9 cellular contexts compared by ENCODE assay signal in the genomic region with DNA sequence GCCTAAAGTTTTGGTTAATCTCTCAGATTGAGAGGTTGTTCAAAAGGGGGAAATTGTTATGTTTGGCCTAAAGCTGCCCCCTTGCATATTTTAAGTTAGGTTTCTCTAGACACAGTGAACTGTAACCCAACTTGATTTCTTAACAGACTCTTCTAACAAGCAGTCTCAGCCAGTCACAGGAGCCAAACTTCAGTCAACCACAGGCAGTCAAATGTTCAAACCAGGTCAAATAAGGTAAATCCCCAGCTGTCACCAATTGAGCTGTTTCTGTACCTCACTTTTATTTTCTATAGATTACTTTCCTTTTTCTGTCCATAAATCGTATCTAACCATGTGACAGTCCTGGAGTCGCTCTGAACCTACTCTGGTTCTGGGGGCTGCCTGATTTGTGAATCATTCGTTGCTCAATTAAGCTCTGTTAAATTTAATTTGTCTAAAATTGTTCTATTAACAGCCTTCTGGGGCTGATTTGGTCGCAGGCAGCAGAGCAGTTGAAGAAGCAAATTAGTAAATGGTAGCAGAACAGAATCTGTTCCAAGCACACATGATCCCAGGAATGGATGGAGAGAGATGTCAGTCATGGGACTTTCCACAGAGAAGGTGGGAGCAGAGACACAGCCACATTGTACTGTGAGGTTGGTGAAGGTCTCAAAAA. TPM values are rescaled to one million over a fixed set of nuclear protein-coding genes. Genes with fewer than 3 reads are reported as not detected.
DNase-seq lines count a peak whose midpoint lies in the region; ATAC-seq lines count a peak whose summit lies in the region.
"Had no signal": no experiment of that assay in that cellular context is flagged by ENCODE, and none has a peak within 500 bp of the region (broad histone marks: within the 10 kb centered on the region; RNA-seq: fewer than 3 reads in every experiment).

No MANE protein-coding gene starts in this region.

- no peaks in the 10 kb centered on the region for H3K36me3 Mint-ChIP-seq in activated CD8-positive, alpha-beta memory T cell treated with anti-CD3 and anti-CD28 coated beads, Interleukin-2, amount 10 ng/mL, durations not matched to agents 7 days and 5 days
- H3K36me3 Mint-ChIP-seq in naive thymus-derived CD8-positive, alpha-beta T cell: no peaks in the 10 kb centered on the region

- ATAC-seq in activated CD8-positive, alpha-beta memory T cell treated with anti-CD3 and anti-CD28 coated beads, Interleukin-2, amount 10 ng/mL, durations not matched to agents 7 days and 5 days: peak; percentile 58
- peak; percentile 89 for ATAC-seq in HG02588 (IDR thresholded peaks at IDR 0.05; ENCODE audit: unreplicated experiment)
- ATAC-seq in naive thymus-derived CD8-positive, alpha-beta T cell: no peak

- H3K27me3 Mint-ChIP-seq in activated CD8-positive, alpha-beta memory T cell treated with anti-CD3 and anti-CD28 coated beads, Interleukin-2, amount 10 ng/mL, durations not matched to agents 7 days and 5 days: peaks cover 28% of the 10 kb centered on the region
- H3K27me3 Mint-ChIP-seq in naive thymus-derived CD8-positive, alpha-beta T cell: no peaks in the 10 kb centered on the region

- DNase-seq in activated CD8-positive, alpha-beta memory T cell treated with anti-CD3 and anti-CD28 coated beads, Interleukin-2, amount 10 ng/mL, durations not matched to agents 7 days and 5 days: no peak
- no peak for DNase-seq in activated CD8-positive, alpha-beta memory T cell treated with anti-CD3 and anti-CD28 coated beads, Interleukin-2, amount 50 U/mL, for 48 hours
- DNase-seq in NCI-H1694 treated with DMSO at 0.1 percent for 48 hours (lab: John Stamatoyannopoulos, UW) (peak; percentile 68), ureter (ENCODE audit: low spot score) (no peak), epidermal melanocyte (ENCODE audit: insufficient read length, low spot score) (no peak)
- DNase-seq in stimulated activated CD4-positive, alpha-beta T cell treated with anti-CD3 and anti-CD28 coated beads, TNF-alpha, amount 100 ng/mL, for 48 hours (ENCODE audit: low read depth in 3 of 3): peak in 2 of 3 donors; percentile 10 to 23
- no peak for DNase-seq in naive thymus-derived CD8-positive, alpha-beta T cell
- DNase-seq: mammary epithelial cell had no signal

- CTCF ChIA-PET in activated CD8-positive, alpha-beta memory T cell treated with anti-CD3 and anti-CD28 coated beads, Interleukin-2, amount 10 ng/mL, durations not matched to agents 7 days and 5 days (lab: Charles Lee): interaction anchor here (0.6 kb wide), 1 partner anchor 151 kb away, joined by 3 read pairs; no protein-coding TSS in a partner anchor

- peaks cover 13% of the 10 kb centered on the region for H3K4me1 Mint-ChIP-seq in activated CD8-positive, alpha-beta memory T cell treated with anti-CD3 and anti-CD28 coated beads, Interleukin-2, amount 10 ng/mL, durations not matched to agents 7 days and 5 days
- peaks cover 13 to 19% (median 15%) of the 10 kb centered on the region in 4 donors for H3K4me1 Mint-ChIP-seq in naive thymus-derived CD8-positive, alpha-beta T cell

- POLR2A ChIA-PET in naive thymus-derived CD8-positive, alpha-beta T cell (lab: Charles Lee): interaction anchor here (0.6 kb wide), 1 partner anchor 43 kb away, joined by 3 read pairs; no protein-coding TSS in a partner anchor

- no peaks in the 10 kb centered on the region for H3K9me3 Mint-ChIP-seq in activated CD8-positive, alpha-beta memory T cell treated with anti-CD3 and anti-CD28 coated beads, Interleukin-2, amount 10 ng/mL, durations not matched to agents 7 days and 5 days (ENCODE audit: low read depth)
- H3K9me3 Mint-ChIP-seq in naive thymus-derived CD8-positive, alpha-beta T cell: no peaks in the 10 kb centered on the region

- H3K27ac Mint-ChIP-seq in activated CD8-positive, alpha-beta memory T cell treated with anti-CD3 and anti-CD28 coated beads, Interleukin-2, amount 10 ng/mL, durations not matched to agents 7 days and 5 days: no peak overlapping the region
- H3K27ac Mint-ChIP-seq in naive thymus-derived CD8-positive, alpha-beta T cell: peak overlapping the region in 3 of 10 donors; percentile 60 to 81 (median 76)

- no peak overlapping the region for H3K4me3 Mint-ChIP-seq in activated CD8-positive, alpha-beta memory T cell treated with anti-CD3 and anti-CD28 coated beads, Interleukin-2, amount 10 ng/mL, durations not matched to agents 7 days and 5 days
- no peak overlapping the region for H3K4me3 Mint-ChIP-seq in naive thymus-derived CD8-positive, alpha-beta T cell

RNA-seq across cellular contexts. Expression of a gene that starts 16.4 kb away (rescaled TPM):
- total RNA-seq in activated CD8-positive, alpha-beta memory T cell treated with anti-CD3 and anti-CD28 coated beads, Interleukin-2, amount 10 ng/mL, durations not matched to agents 7 days and 5 days: 10 to 100 TPM; 28.5 to 40.9 TPM
- total RNA-seq in ureter: 39.4 TPM
- total RNA-seq in naive thymus-derived CD8-positive, alpha-beta T cell: 10 to 100 TPM; 29.6 to 32.7 TPM
- 10 to 100 TPM; 78.6 to 96.9 (median 88.9) TPM for polyA plus RNA-seq in naive thymus-derived CD8-positive, alpha-beta T cell

Comparison
In these comparisons a context has a peak if more than half of its experiments do, and no peak if none do; other contexts are left out.
1. ATAC-seq: peak in activated CD8-positive, alpha-beta memory T cell treated with anti-CD3 and anti-CD28 coated beads, Interleukin-2, amount 10 ng/mL, durations not matched to agents 7 days and 5 days (single experiment) and HG02588 (single experiment); none in naive thymus-derived CD8-positive, alpha-beta T cell (0 of 2).
2. DNase-seq: peak in NCI-H1694 treated with DMSO at 0.1 percent for 48 hours (single experiment) and stimulated activated CD4-positive, alpha-beta T cell treated with anti-CD3 and anti-CD28 coated beads, TNF-alpha, amount 100 ng/mL, for 48 hours (2 of 3); none in activated CD8-positive, alpha-beta memory T cell treated with anti-CD3 and anti-CD28 coated beads, Interleukin-2, amount 10 ng/mL, durations not matched to agents 7 days and 5 days (single experiment), activated CD8-positive, alpha-beta memory T cell treated with anti-CD3 and anti-CD28 coated beads, Interleukin-2, amount 50 U/mL, for 48 hours (single experiment), ureter (single experiment), naive thymus-derived CD8-positive, alpha-beta T cell (0 of 10) and epidermal melanocyte (single experiment).